ENCODE assay signal across 9 cellular contexts in the genomic region with DNA sequence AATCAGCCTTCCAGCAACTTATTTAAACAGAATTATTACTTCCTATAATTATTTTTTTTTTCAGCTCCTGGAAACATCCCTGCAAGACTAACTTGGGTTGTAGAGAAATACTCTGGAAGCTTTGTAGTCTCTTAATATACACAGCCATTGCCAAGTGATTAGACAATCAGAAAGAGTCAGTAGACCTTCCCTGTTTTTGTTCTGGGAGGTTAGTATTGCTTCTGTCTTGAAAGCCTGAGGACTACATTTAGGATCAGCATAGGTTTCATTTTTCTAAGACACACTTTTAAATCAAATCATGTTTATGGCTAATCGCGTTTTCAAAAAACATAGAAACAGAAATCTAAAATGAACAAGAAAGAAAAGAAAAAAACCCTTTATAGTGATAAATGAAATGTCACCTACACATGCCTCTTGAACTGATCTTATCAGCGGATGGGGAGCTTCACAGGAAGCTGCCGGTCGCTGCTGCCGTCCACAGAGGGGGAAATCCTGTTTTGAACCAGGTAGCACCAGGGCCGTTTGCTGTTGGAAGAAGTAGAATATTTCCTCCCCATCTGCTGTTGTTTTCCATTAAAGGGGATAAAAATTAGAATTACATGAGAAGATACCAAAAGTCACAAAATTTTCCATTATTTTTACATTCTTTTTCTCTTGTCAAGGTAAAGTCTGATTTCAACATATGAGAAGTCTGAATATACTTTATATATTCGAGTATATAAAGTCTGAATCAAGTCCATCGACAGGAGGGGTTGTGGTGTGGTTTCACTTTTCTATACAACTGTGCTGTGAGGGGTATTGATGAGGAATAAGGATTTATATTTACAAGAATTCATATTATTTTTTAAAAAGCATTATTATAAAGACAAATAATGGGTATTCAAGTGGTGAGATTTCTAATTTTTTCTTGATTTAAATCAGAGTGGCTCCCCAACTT.
A peak's percentile ranks its signal among the peaks of the same experiment; 100 is the strongest.
DNase-seq lines count a peak whose midpoint lies in the region; ATAC-seq, FAIRE-seq and TF ChIP-seq lines count a peak whose summit lies in the region.
"Had no signal": no experiment of that assay in that cellular context is flagged by ENCODE, and none has a peak within 500 bp of the region (broad histone marks: within the 10 kb centered on the region; RNA-seq: fewer than 3 reads in every experiment).

No MANE protein-coding gene starts in this region.

- H3K9ac ChIP-seq in kidney (ENCODE audit: low read length in 2 of 2), result no peak overlapping the region

- no peak overlapping the region for H3K4me3 ChIP-seq in kidney (ENCODE audit: low read length in 2 of 2)

- peaks cover 26 to 34% of the 10 kb centered on the region in 2 donors for H3K4me1 ChIP-seq in kidney (ENCODE audit: control insufficient read depth in 1 of 2, insufficient read depth in 1 of 2, low read depth in 1 of 2, low read length in 2 of 2)

- H3K9me3 ChIP-seq in kidney (ENCODE audit: control insufficient read depth in 1 of 2, low read length in 2 of 2), result no peaks in the 10 kb centered on the region

- H3K36me3 ChIP-seq in kidney (ENCODE audit: control insufficient read depth in 1 of 2, insufficient read depth in 2 of 2, low read length in 2 of 2), result no peaks in the 10 kb centered on the region

- peak overlapping the region; percentile 85 for H3K27ac Mint-ChIP-seq in activated T-cell treated with anti-CD3 and anti-CD28 coated beads, Interleukin-2, amount 50 U/mL, for 24 hours
- H3K27ac Mint-ChIP-seq in naive B cell, result peak overlapping the region; percentile 9 to 97 (median 78)
- H3K27ac Mint-ChIP-seq in stimulated activated naive B cell treated with anti-CD40 and anti-IgM and Interleukin-4, amounts not matched to agents 10 μg/mL and 1 μg/mL and 100 μg/mL, for 72 hours, result peak overlapping the region; percentile 84

- peak overlapping the region; percentile 65 for H3K4me3 Mint-ChIP-seq in activated T-cell treated with anti-CD3 and anti-CD28 coated beads, Interleukin-2, amount 50 U/mL, for 24 hours
- H3K4me3 Mint-ChIP-seq in naive B cell, result peak overlapping the region in 7 of 8 donors; percentile 63 to 88 (median 72)
- H3K4me3 Mint-ChIP-seq in stimulated activated naive B cell treated with anti-CD40 and anti-IgM and Interleukin-4, amounts not matched to agents 10 μg/mL and 1 μg/mL and 100 μg/mL, for 72 hours, result peak overlapping the region; percentile 59 to 70

- H3K36me3 Mint-ChIP-seq in activated T-cell treated with anti-CD3 and anti-CD28 coated beads, Interleukin-2, amount 50 U/mL, for 24 hours (ENCODE audit: low read depth), result no peaks in the 10 kb centered on the region
- no peaks in the 10 kb centered on the region for H3K36me3 Mint-ChIP-seq in naive B cell
- H3K36me3 Mint-ChIP-seq in stimulated activated naive B cell treated with anti-CD40 and anti-IgM and Interleukin-4, amounts not matched to agents 10 μg/mL and 1 μg/mL and 100 μg/mL, for 72 hours, result no peaks in the 10 kb centered on the region

- no peak for TF ChIP-seq CTCF in kidney (IDR thresholded peaks at IDR 0.05; ENCODE audit: borderline replicate concordance, extremely low read depth, insufficient read depth)

- no peak for FAIRE-seq in kidney (lab: Jason Lieb, UNC)

- no peaks in the 10 kb centered on the region for H3K9me3 Mint-ChIP-seq in activated T-cell treated with anti-CD3 and anti-CD28 coated beads, Interleukin-2, amount 50 U/mL, for 24 hours
- H3K9me3 Mint-ChIP-seq in naive B cell, result no peaks in the 10 kb centered on the region
- peaks cover 0 to 3% of the 10 kb centered on the region in 2 donors for H3K9me3 Mint-ChIP-seq in stimulated activated naive B cell treated with anti-CD40 and anti-IgM and Interleukin-4, amounts not matched to agents 10 μg/mL and 1 μg/mL and 100 μg/mL, for 72 hours

- ATAC-seq in naive B cell (ENCODE audit: low read depth in 2 of 2), result peak; percentile 94
- ATAC-seq in stimulated activated naive B cell treated with anti-CD40 and anti-IgM and Interleukin-4, amounts not matched to agents 10 μg/mL and 1 μg/mL and 100 μg/mL, for 72 hours (replicated peaks), result peak; percentile 64 to 74
- ATAC-seq in GM21360 (IDR thresholded peaks at IDR 0.05; ENCODE audit: unreplicated experiment), result no peak
- ATAC-seq in HG02623 (IDR thresholded peaks at IDR 0.05; ENCODE audit: unreplicated experiment), result no peak

- H3K27me3 Mint-ChIP-seq in activated T-cell treated with anti-CD3 and anti-CD28 coated beads, Interleukin-2, amount 50 U/mL, for 24 hours, result no peaks in the 10 kb centered on the region
- no peaks in the 10 kb centered on the region for H3K27me3 Mint-ChIP-seq in naive B cell
- no peaks in the 10 kb centered on the region for H3K27me3 Mint-ChIP-seq in stimulated activated naive B cell treated with anti-CD40 and anti-IgM and Interleukin-4, amounts not matched to agents 10 μg/mL and 1 μg/mL and 100 μg/mL, for 72 hours

- H3K4me1 Mint-ChIP-seq in activated T-cell treated with anti-CD3 and anti-CD28 coated beads, Interleukin-2, amount 50 U/mL, for 24 hours (ENCODE audit: low read depth), result peaks cover 49% of the 10 kb centered on the region
- peaks cover 16 to 35% (median 24%) of the 10 kb centered on the region in 3 donors for H3K4me1 Mint-ChIP-seq in naive B cell
- peaks cover 23 to 44% of the 10 kb centered on the region in 2 donors for H3K4me1 Mint-ChIP-seq in stimulated activated naive B cell treated with anti-CD40 and anti-IgM and Interleukin-4, amounts not matched to agents 10 μg/mL and 1 μg/mL and 100 μg/mL, for 72 hours

- intact Hi-C loops in kidney (cut with DNase I), result no loop called here

- DNase-seq in T-helper 1 cell, result peak; percentile 44 to 81 (median 60)
- DNase-seq in activated T-cell treated with anti-CD3 and anti-CD28 coated beads, Interleukin-2, amount 50 U/mL, for 24 hours, result peak; percentile 58
- peak; percentile 22 for DNase-seq in naive B cell
- no peak for DNase-seq in stimulated activated naive B cell treated with anti-CD40 and anti-IgM and Interleukin-4, amounts not matched to agents 10 μg/mL and 1 μg/mL and 100 μg/mL, for 72 hours
- DNase-seq in NCI-H2227 treated with DMSO at 0.1 percent for 48 hours (lab: John Stamatoyannopoulos, UW), result no peak
- no peak for DNase-seq in kidney
- DNase-seq: NCI-H2029 treated with DMSO at 0.1 percent for 48 hours had no signal

- H3K27ac ChIP-seq in kidney (ENCODE audit: low read depth in 2 of 2, low read length in 2 of 2), result no peak overlapping the region

Comparison
In these comparisons a context has a peak if more than half of its experiments do, and no peak if none do; other contexts are left out.
1. DNase-seq: peak in T-helper 1 cell (5 of 5), activated T-cell treated with anti-CD3 and anti-CD28 coated beads, Interleukin-2, amount 50 U/mL, for 24 hours (single experiment) and naive B cell (single experiment); none in stimulated activated naive B cell treated with anti-CD40 and anti-IgM and Interleukin-4, amounts not matched to agents 10 μg/mL and 1 μg/mL and 100 μg/mL, for 72 hours (single experiment), NCI-H2227 treated with DMSO at 0.1 percent for 48 hours (single experiment) and kidney (single experiment).
2. ATAC-seq: peak in naive B cell (2 of 2) and stimulated activated naive B cell treated with anti-CD40 and anti-IgM and Interleukin-4, amounts not matched to agents 10 μg/mL and 1 μg/mL and 100 μg/mL, for 72 hours (2 of 2); none in GM21360 (single experiment) and HG02623 (single experiment).
3. Peak in every context shown above with its lines, with median percentiles within 50 percentile points of each other: H3K27ac Mint-ChIP-seq and H3K4me3 Mint-ChIP-seq.